Comparison of ENCODE assay signal across 8 cellular contexts in the genomic region with DNA sequence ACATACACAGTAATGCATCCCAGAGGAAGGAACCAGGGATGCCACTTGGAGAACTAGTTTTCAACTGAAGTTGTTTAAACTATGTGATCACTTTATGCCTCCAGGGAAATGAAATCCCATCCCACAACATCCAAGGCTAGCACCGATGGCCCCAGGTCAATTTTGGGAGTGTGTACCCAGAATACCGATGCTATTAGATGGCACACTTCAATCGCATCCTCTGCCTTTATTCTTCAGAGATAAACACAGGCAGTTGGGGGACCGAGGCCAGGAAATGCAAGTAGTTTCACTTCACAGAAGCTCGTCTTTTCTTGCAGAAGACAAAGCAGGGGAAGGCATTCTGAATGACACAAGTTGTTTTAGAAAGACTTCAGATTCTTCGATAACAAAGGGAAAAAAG. TPM values are rescaled to one million over a fixed set of nuclear protein-coding genes. Genes with fewer than 3 reads are reported as not detected.
DNase-seq lines count a peak whose midpoint lies in the region; ATAC-seq and TF ChIP-seq lines count a peak whose summit lies in the region.

No MANE protein-coding gene starts in this region.

- in situ Hi-C loops in brain microvascular endothelial cell (cut with HindIII; ENCODE audit: low pct_ligation_motif_present, low sequenced_read_pairs) = no loop called here

- H3K4me1 Mint-ChIP-seq in activated naive CD4-positive, alpha-beta T cell treated with anti-CD3 and anti-CD28 coated beads, Interleukin-2, amount 10 ng/mL, durations not matched to agents 7 days and 5 days = peaks cover 92% of the 10 kb centered on the region

- H3K9me3 Mint-ChIP-seq in activated naive CD4-positive, alpha-beta T cell treated with anti-CD3 and anti-CD28 coated beads, Interleukin-2, amount 10 ng/mL, durations not matched to agents 7 days and 5 days = no peaks in the 10 kb centered on the region

- H3K36me3 ChIP-seq in osteoblast (ENCODE audit: insufficient read depth, low read length) (peaks cover 6% of the 10 kb centered on the region), brain microvascular endothelial cell (replicated peaks) (peaks cover 4% of the 10 kb centered on the region)

- peak overlapping the region; percentile 31 for H3K4me3 ChIP-seq in osteoblast (ENCODE audit: insufficient read depth, low read length)
- H3K4me3 ChIP-seq in brain microvascular endothelial cell (ENCODE audit: low read depth, low read length) = no peak overlapping the region

- peaks cover 24% of the 10 kb centered on the region for H3K4me1 ChIP-seq in osteoblast (ENCODE audit: insufficient read depth, low read length)

- H3K79me2 ChIP-seq in osteoblast (ENCODE audit: insufficient read depth, low read length) = peaks cover 96% of the 10 kb centered on the region

- peak overlapping the region; percentile 77 for H3K4me2 ChIP-seq in osteoblast (ENCODE audit: insufficient read depth, low read length)

- no peaks in the 10 kb centered on the region for H3K27me3 Mint-ChIP-seq in activated naive CD4-positive, alpha-beta T cell treated with anti-CD3 and anti-CD28 coated beads, Interleukin-2, amount 10 ng/mL, durations not matched to agents 7 days and 5 days

- DNase-seq in activated naive CD4-positive, alpha-beta T cell treated with anti-CD3 and anti-CD28 coated beads, Interleukin-2, amount 10 ng/mL, durations not matched to agents 7 days and 5 days = peak; percentile 73
- DNase-seq in osteoblast (ENCODE audit: insufficient read length, low spot score, missing footprints) = no peak
- DNase-seq in brain microvascular endothelial cell = no peak
- DNase-seq in GM19240 (ENCODE audit: insufficient read length, low spot score) = no peak
- DNase-seq in globus pallidus (ENCODE audit: low spot score) = no peak
- no peak for DNase-seq in UCSD-AML1 (lab: John Stamatoyannopoulos, UW; ENCODE audit: unreplicated experiment)

- no peak for TF ChIP-seq CTCF in osteoblast (IDR thresholded peaks at IDR 0.05; ENCODE audit: extremely low read depth, low read depth, low read length)
- TF ChIP-seq CTCF in brain microvascular endothelial cell (IDR thresholded peaks at IDR 0.05; ENCODE audit: low read depth, low read length, missing control alignments) = no peak

- H3K27me3 ChIP-seq in osteoblast (ENCODE audit: insufficient read depth, low read length) (no peaks in the 10 kb centered on the region), brain microvascular endothelial cell (replicated peaks) (no peaks in the 10 kb centered on the region)

- peak overlapping the region; percentile 95 for H3K27ac Mint-ChIP-seq in activated naive CD4-positive, alpha-beta T cell treated with anti-CD3 and anti-CD28 coated beads, Interleukin-2, amount 10 ng/mL, durations not matched to agents 7 days and 5 days

- peaks cover 36% of the 10 kb centered on the region for H4K20me1 ChIP-seq in osteoblast (ENCODE audit: insufficient read depth, low read length)

- H3K27ac ChIP-seq in osteoblast (ENCODE audit: low read depth, low read length) = no peak overlapping the region
- H3K27ac ChIP-seq in brain microvascular endothelial cell = no peak overlapping the region

- H3K36me3 Mint-ChIP-seq in activated naive CD4-positive, alpha-beta T cell treated with anti-CD3 and anti-CD28 coated beads, Interleukin-2, amount 10 ng/mL, durations not matched to agents 7 days and 5 days = peaks cover 39% of the 10 kb centered on the region

- CTCF ChIA-PET in activated naive CD4-positive, alpha-beta T cell treated with anti-CD3 and anti-CD28 coated beads, Interleukin-2, amount 10 ng/mL, durations not matched to agents 7 days and 5 days (lab: Charles Lee) = interaction anchor here (0.7 to 1.0 kb wide), 2 partner anchors 42 to 81 kb away, joined by 3 to 5 read pairs; no protein-coding TSS in a partner anchor

- no peak overlapping the region for H2AFZ ChIP-seq in osteoblast (ENCODE audit: low read length)

- ATAC-seq in GM18498 (IDR thresholded peaks at IDR 0.05; ENCODE audit: unreplicated experiment) (peak; percentile 63), HG03432 (IDR thresholded peaks at IDR 0.05; ENCODE audit: unreplicated experiment) (peak; percentile 48)

- H3K4me3 Mint-ChIP-seq in activated naive CD4-positive, alpha-beta T cell treated with anti-CD3 and anti-CD28 coated beads, Interleukin-2, amount 10 ng/mL, durations not matched to agents 7 days and 5 days = peak overlapping the region; percentile 82

- no peaks in the 10 kb centered on the region for H3K9me3 ChIP-seq in osteoblast (ENCODE audit: low read depth, low read length)

RNA-seq across cellular contexts. Expression of gene STK24, which starts 13.8 kb away (rescaled TPM):
- 82.2 and 83.4 TPM in 2 replicates for total RNA-seq in osteoblast
